ENCODE assay signal across 1 cellular context in genomic region chr1:100390507-100390906, GRCh38.
TF ChIP-seq lines count a peak whose summit lies in the region.

No MANE protein-coding gene starts in this region.

TF ChIP-seq in SK-N-SH, 30 proteins besides CTCF, POLR2A, EP300 and RAD21:
- no peak for TF ChIP-seq FOXJ3 (CRISPR knock-in tag; IDR thresholded peaks at IDR 0.05)
- no peak for TF ChIP-seq MAX (IDR thresholded peaks at IDR 0.05; ENCODE audit: low read depth)
- no peak for TF ChIP-seq NFIC (IDR thresholded peaks at IDR 0.05; ENCODE audit: borderline replicate concordance)
- no peak for TF ChIP-seq ELF1 (IDR thresholded peaks at IDR 0.05)
- no peak for TF ChIP-seq GABPA (IDR thresholded peaks at IDR 0.05; ENCODE audit: low read depth)
- TF ChIP-seq REST (IDR thresholded peaks at IDR 0.05; ENCODE audit: low read depth, low read length): no peak
- no peak for TF ChIP-seq ZBTB33 (IDR thresholded peaks at IDR 0.05; ENCODE audit: borderline replicate concordance, low read depth)
- no peak for TF ChIP-seq FOXM1 (IDR thresholded peaks at IDR 0.05; ENCODE audit: low read depth)
- no peak for TF ChIP-seq TCF12 (IDR thresholded peaks at IDR 0.05)
- no peak for TF ChIP-seq CHD2 (IDR thresholded peaks at IDR 0.05; ENCODE audit: low read length, partially characterized antibody)
